20 cellular contexts compared by ENCODE assay signal in the genomic region with DNA sequence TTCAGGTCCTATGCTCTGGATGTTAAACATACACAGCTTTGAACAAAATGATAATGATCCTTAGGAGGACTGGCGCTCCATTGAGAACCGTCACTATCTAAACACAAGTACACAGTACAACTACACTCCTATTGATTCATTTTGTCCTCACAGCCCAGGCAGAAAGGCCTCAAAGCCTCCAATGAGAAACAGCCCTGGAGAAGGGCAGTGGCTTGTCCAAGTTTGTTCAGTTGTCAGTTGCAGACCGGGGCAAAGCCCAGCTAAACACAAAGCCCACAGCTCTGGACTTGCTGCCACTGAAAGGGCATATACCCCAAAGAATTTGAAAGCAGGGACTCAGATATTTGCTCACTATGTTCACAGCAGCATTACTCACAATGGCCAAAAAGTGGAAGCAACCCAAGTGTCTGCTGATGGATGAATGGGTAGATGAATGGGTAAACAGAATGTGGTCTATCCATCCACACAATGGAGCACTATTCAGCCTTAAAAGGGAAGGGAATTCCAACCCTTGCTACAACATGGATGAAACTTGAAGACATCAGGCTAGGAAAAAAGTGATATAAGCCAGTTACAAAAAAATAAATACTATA. TPM values are rescaled to one million over a fixed set of nuclear protein-coding genes. Genes with fewer than 3 reads are reported as not detected.
DNase-seq lines count a peak whose midpoint lies in the region; ATAC-seq and TF ChIP-seq lines count a peak whose summit lies in the region.
"Had no signal": no experiment of that assay in that cellular context is flagged by ENCODE, and none has a peak within 500 bp of the region (broad histone marks: within the 10 kb centered on the region; RNA-seq: fewer than 3 reads in every experiment).

No MANE protein-coding gene starts in this region.

- in situ Hi-C loops in astrocyte of the spinal cord (cut with HindIII; ENCODE audit: low sequenced_read_pairs), result no loop called here

- POLR2A ChIA-PET in activated naive CD8-positive, alpha-beta T cell treated with anti-CD3 and anti-CD28 coated beads, Interleukin-2, amount 10 ng/mL, durations not matched to agents 7 days and 5 days (lab: Charles Lee), result no interaction called here

- no peaks in the 10 kb centered on the region for H3K9me3 Mint-ChIP-seq in activated naive CD8-positive, alpha-beta T cell treated with anti-CD3 and anti-CD28 coated beads, Interleukin-2, amount 10 ng/mL, durations not matched to agents 7 days and 5 days
- no peaks in the 10 kb centered on the region for H3K9me3 Mint-ChIP-seq in activated naive CD8-positive, alpha-beta T cell treated with anti-CD3 and anti-CD28 coated beads for 36 hours
- H3K9me3 Mint-ChIP-seq: CD8-positive, alpha-beta memory T cell; dendritic cell treated with granulocyte-macrophage colony-stimulating factor and Interleukin-4, amounts not matched to agents 40 ng/mL and 50 ng/mL, for 4 days; neural crest cell had no signal

- H3K4me3 Mint-ChIP-seq in activated naive CD8-positive, alpha-beta T cell treated with anti-CD3 and anti-CD28 coated beads, Interleukin-2, amount 10 ng/mL, durations not matched to agents 7 days and 5 days, result no peak overlapping the region
- no peak overlapping the region for H3K4me3 Mint-ChIP-seq in activated naive CD8-positive, alpha-beta T cell treated with anti-CD3 and anti-CD28 coated beads for 36 hours
- H3K4me3 Mint-ChIP-seq: CD8-positive, alpha-beta memory T cell; dendritic cell treated with granulocyte-macrophage colony-stimulating factor and Interleukin-4, amounts not matched to agents 40 ng/mL and 50 ng/mL, for 4 days; neural crest cell had no signal

- H3K27me3 Mint-ChIP-seq in activated naive CD8-positive, alpha-beta T cell treated with anti-CD3 and anti-CD28 coated beads, Interleukin-2, amount 10 ng/mL, durations not matched to agents 7 days and 5 days, result no peaks in the 10 kb centered on the region
- H3K27me3 Mint-ChIP-seq in activated naive CD8-positive, alpha-beta T cell treated with anti-CD3 and anti-CD28 coated beads for 36 hours, result no peaks in the 10 kb centered on the region
- H3K27me3 Mint-ChIP-seq: dendritic cell treated with granulocyte-macrophage colony-stimulating factor and Interleukin-4, amounts not matched to agents 40 ng/mL and 50 ng/mL, for 4 days had no signal

- TF ChIP-seq CTCF in astrocyte of the spinal cord (IDR thresholded peaks at IDR 0.05; ENCODE audit: low read depth, low read length), result no peak

- H3K4me1 Mint-ChIP-seq in activated naive CD8-positive, alpha-beta T cell treated with anti-CD3 and anti-CD28 coated beads, Interleukin-2, amount 10 ng/mL, durations not matched to agents 7 days and 5 days, result peaks cover 8% of the 10 kb centered on the region
- H3K4me1 Mint-ChIP-seq in activated naive CD8-positive, alpha-beta T cell treated with anti-CD3 and anti-CD28 coated beads for 36 hours, result peaks cover 6% of the 10 kb centered on the region
- H3K4me1 Mint-ChIP-seq: neural crest cell had no signal

- peak overlapping the region; percentile 76 for H3K27ac Mint-ChIP-seq in activated naive CD8-positive, alpha-beta T cell treated with anti-CD3 and anti-CD28 coated beads, Interleukin-2, amount 10 ng/mL, durations not matched to agents 7 days and 5 days
- H3K27ac Mint-ChIP-seq in activated naive CD8-positive, alpha-beta T cell treated with anti-CD3 and anti-CD28 coated beads for 36 hours, result no peak overlapping the region
- H3K27ac Mint-ChIP-seq: dendritic cell treated with granulocyte-macrophage colony-stimulating factor and Interleukin-4, amounts not matched to agents 40 ng/mL and 50 ng/mL, for 4 days had no signal

- no peak for DNase-seq in activated naive CD8-positive, alpha-beta T cell treated with anti-CD3 and anti-CD28 coated beads, Interleukin-2, amount 10 ng/mL, durations not matched to agents 7 days and 5 days
- DNase-seq in activated naive CD8-positive, alpha-beta T cell treated with anti-CD3 and anti-CD28 coated beads for 36 hours, result no peak
- peak; percentile 10 for DNase-seq in astrocyte of the spinal cord (ENCODE audit: low read depth, low spot score)
- DNase-seq in medulla oblongata (ENCODE audit: extremely low spot score), result peak; percentile 83
- no peak for DNase-seq in HCEC 1CT
- DNase-seq in epidermal melanocyte (ENCODE audit: insufficient read length, low spot score), result no peak
- DNase-seq in NCI-H69 (lab: John Stamatoyannopoulos, UW), result no peak
- DNase-seq: activated naive CD4-positive, alpha-beta T cell treated with Interleukin-2 at 50 U/mL for 16 hours; CD8-positive, alpha-beta memory T cell; foreskin fibroblast; H7; kidney glomerular epithelial cell; NCI-H1694 treated with DMSO at 0.1 percent for 48 hours; NCI-H446; psoas muscle; stimulated activated CD4-positive, alpha-beta T cell treated with anti-CD3 and anti-CD28 coated beads, Interleukin-4, amount 100 ng/mL, for 24 hours had no signal

- ATAC-seq in activated naive CD8-positive, alpha-beta T cell treated with anti-CD3 and anti-CD28 coated beads, Interleukin-2, amount 10 ng/mL, durations not matched to agents 7 days and 5 days (ENCODE audit: low read depth), result no peak
- no peak for ATAC-seq in GM21447 (IDR thresholded peaks at IDR 0.05; ENCODE audit: unreplicated experiment)
- ATAC-seq: psoas muscle had no signal

- peaks cover 32% of the 10 kb centered on the region for H3K36me3 Mint-ChIP-seq in activated naive CD8-positive, alpha-beta T cell treated with anti-CD3 and anti-CD28 coated beads, Interleukin-2, amount 10 ng/mL, durations not matched to agents 7 days and 5 days
- peaks cover 11% of the 10 kb centered on the region for H3K36me3 Mint-ChIP-seq in activated naive CD8-positive, alpha-beta T cell treated with anti-CD3 and anti-CD28 coated beads for 36 hours

- H3K4me3 ChIP-seq in astrocyte of the spinal cord (ENCODE audit: low read depth, low read length), result no peak overlapping the region
- H3K4me3 ChIP-seq: breast epithelium, psoas muscle had no signal

RNA-seq across cellular contexts. Expression of a gene that starts 34.7 kb away (rescaled TPM):
- total RNA-seq in activated naive CD8-positive, alpha-beta T cell treated with anti-CD3 and anti-CD28 coated beads, Interleukin-2, amount 10 ng/mL, durations not matched to agents 7 days and 5 days, result 100 to 1,000 TPM; 163 to 170 TPM
- total RNA-seq in activated naive CD8-positive, alpha-beta T cell treated with anti-CD3 and anti-CD28 coated beads for 36 hours, result 100 to 1,000 TPM; 127 to 131 TPM

Comparison
In these comparisons a context has a peak if more than half of its experiments do, and no peak if none do; other contexts are left out.
1. DNase-seq: peak in astrocyte of the spinal cord (single experiment) and medulla oblongata (single experiment); none in activated naive CD8-positive, alpha-beta T cell treated with anti-CD3 and anti-CD28 coated beads, Interleukin-2, amount 10 ng/mL, durations not matched to agents 7 days and 5 days (single experiment), activated naive CD8-positive, alpha-beta T cell treated with anti-CD3 and anti-CD28 coated beads for 36 hours (single experiment), HCEC 1CT (single experiment), epidermal melanocyte (single experiment) and NCI-H69 (single experiment).